ENCODE assay signal across 14 cellular contexts in genomic region chr12:70196732-70197361, GRCh38. TPM values are rescaled to one million over a fixed set of nuclear protein-coding genes. Genes with fewer than 3 reads are reported as not detected.
DNase-seq lines count a peak whose midpoint lies in the region; ATAC-seq, FAIRE-seq and TF ChIP-seq lines count a peak whose summit lies in the region.
"Had no signal": no experiment of that assay in that cellular context is flagged by ENCODE, and none has a peak within 500 bp of the region (broad histone marks: within the 10 kb centered on the region; RNA-seq: fewer than 3 reads in every experiment).

No MANE protein-coding gene starts in this region.

- WGBS in SK-N-SH (ENCODE audit: low lambda C conversion rate): 84% methylated on average over 2 of the region's 2 CpGs

- peaks cover 0 to 14% of the 10 kb centered on the region in 2 experiments; a peak in 1 of 4 replicates for H3K4me1 ChIP-seq in SK-N-SH (ENCODE audit: control insufficient read depth in 1 of 2, insufficient read depth in 2 of 2, low read depth in 1 of 2, low read length in 1 of 2)
- H3K4me1 ChIP-seq: pancreas had no signal

- peak; percentile 2 for DNase-seq in SK-N-SH
- DNase-seq in astrocyte of the spinal cord (ENCODE audit: low read depth, low spot score): peak; percentile 12
- DNase-seq in NCI-H2081 (lab: John Stamatoyannopoulos, UW): no peak
- DNase-seq in RWPE1 (ENCODE audit: low spot score): no peak
- no peak for DNase-seq in natural killer cell
- DNase-seq: 8988T; activated CD4-positive, alpha-beta memory T cell treated with anti-CD3 and anti-CD28 coated beads, Interleukin-2, amount 10 ng/mL, durations not matched to agents 7 days and 5 days; cortex of kidney; pancreas; stimulated activated CD4-positive, alpha-beta T cell treated with anti-CD3 and anti-CD28 coated beads, Interleukin-2, amount 100 ng/mL, for 48 hours; stimulated activated naive CD8-positive, alpha-beta T cell treated with anti-CD3 and anti-CD28 coated beads, Interleukin-15, amount 100 ng/mL, for 72 hours had no signal

- ATAC-seq in SK-N-SH treated with all-trans-retinoic acid at 6 μM for 48 hours: no peak
- ATAC-seq in GM18498 (IDR thresholded peaks at IDR 0.05; ENCODE audit: unreplicated experiment): no peak
- no peak for ATAC-seq in natural killer cell
- ATAC-seq: stimulated activated naive CD8-positive, alpha-beta T cell treated with anti-CD3 and anti-CD28 coated beads, Interleukin-15, amount 100 ng/mL, for 72 hours had no signal

- H3K36me3 ChIP-seq in SK-N-SH (replicated peaks in 1 of 2; ENCODE audit: control insufficient read depth in 1 of 2, insufficient read depth in 2 of 2, low read length in 1 of 2): no peaks in the 10 kb centered on the region
- H3K36me3 ChIP-seq: pancreas had no signal

- no peak overlapping the region for H3K4me3 Mint-ChIP-seq in natural killer cell
- H3K4me3 Mint-ChIP-seq: activated CD4-positive, alpha-beta memory T cell treated with anti-CD3 and anti-CD28 coated beads, Interleukin-2, amount 10 ng/mL, durations not matched to agents 7 days and 5 days; stimulated activated naive CD8-positive, alpha-beta T cell treated with anti-CD3 and anti-CD28 coated beads, Interleukin-15, amount 100 ng/mL, for 72 hours had no signal

- no peaks in the 10 kb centered on the region for H3F3A ChIP-seq in SK-N-SH (replicated peaks; ENCODE audit: insufficient read depth)

- no peaks in the 10 kb centered on the region for H3K27me3 ChIP-seq in SK-N-SH (ENCODE audit: insufficient read depth)
- H3K27me3 ChIP-seq: pancreas had no signal

- peak; percentile 36 for FAIRE-seq in islet of Langerhans (lab: Jason Lieb, UNC)
- FAIRE-seq: pancreas had no signal

- no peaks in the 10 kb centered on the region for H3K36me3 Mint-ChIP-seq in natural killer cell

- no peak for TF ChIP-seq EP300 in SK-N-SH (IDR thresholded peaks at IDR 0.05; ENCODE audit: borderline replicate concordance in 1 of 2, low read depth in 1 of 2, low read length in 1 of 2)

- intact Hi-C loops in natural killer cell (cut with micrococcal nuclease): no loop called here

- no peaks in the 10 kb centered on the region for H3K9me3 Mint-ChIP-seq in natural killer cell
- H3K9me3 Mint-ChIP-seq: activated CD4-positive, alpha-beta memory T cell treated with anti-CD3 and anti-CD28 coated beads, Interleukin-2, amount 10 ng/mL, durations not matched to agents 7 days and 5 days; stimulated activated naive CD8-positive, alpha-beta T cell treated with anti-CD3 and anti-CD28 coated beads, Interleukin-15, amount 100 ng/mL, for 72 hours had no signal

- TF ChIP-seq CTCF in SK-N-SH (IDR thresholded peaks at IDR 0.05) (no peak), astrocyte of the spinal cord (IDR thresholded peaks at IDR 0.05; ENCODE audit: low read depth, low read length) (no peak), RWPE1 (conservative IDR thresholded peaks at IDR 0.05; ENCODE audit: low read depth) (no peak), natural killer cell (IDR thresholded peaks at IDR 0.05) (no peak)

- TF ChIP-seq RAD21 in SK-N-SH (IDR thresholded peaks at IDR 0.05; ENCODE audit: low read length): no peak

- peaks cover 0 to 5% of the 10 kb centered on the region in 2 donors for H3K4me1 Mint-ChIP-seq in natural killer cell
- H3K4me1 Mint-ChIP-seq: stimulated activated naive CD8-positive, alpha-beta T cell treated with anti-CD3 and anti-CD28 coated beads, Interleukin-15, amount 100 ng/mL, for 72 hours had no signal

- H3K4me3 ChIP-seq in SK-N-SH (ENCODE audit: low read depth in 2 of 2, low read length in 1 of 2) (no peak overlapping the region), astrocyte of the spinal cord (ENCODE audit: low read depth, low read length) (no peak overlapping the region)
- H3K4me3 ChIP-seq: pancreas had no signal

- no peaks in the 10 kb centered on the region for H3K9me3 ChIP-seq in SK-N-SH
- H3K9me3 ChIP-seq: pancreas had no signal

- H3K27me3 Mint-ChIP-seq in natural killer cell (ENCODE audit: low read depth in 2 of 2): peaks cover 0 to 4% of the 10 kb centered on the region in 2 donors
- H3K27me3 Mint-ChIP-seq: stimulated activated naive CD8-positive, alpha-beta T cell treated with anti-CD3 and anti-CD28 coated beads, Interleukin-15, amount 100 ng/mL, for 72 hours had no signal

- no peaks in the 10 kb centered on the region for H3K79me2 ChIP-seq in SK-N-SH (ENCODE audit: insufficient read depth)

- H2AFZ ChIP-seq in SK-N-SH (ENCODE audit: low read depth): no peak overlapping the region

- H4K20me1 ChIP-seq in SK-N-SH (ENCODE audit: insufficient read depth): no peaks in the 10 kb centered on the region

- H3K27ac Mint-ChIP-seq in natural killer cell: no peak overlapping the region
- H3K27ac Mint-ChIP-seq: activated CD4-positive, alpha-beta memory T cell treated with anti-CD3 and anti-CD28 coated beads, Interleukin-2, amount 10 ng/mL, durations not matched to agents 7 days and 5 days had no signal

- POLR2A ChIA-PET in SK-N-SH (lab: Yijun Ruan, JAX): no interaction called here
- POLR2A ChIA-PET in RWPE1 (lab: Yijun Ruan, JAX; ENCODE audit: low non-redundant PET): no interaction called here

- no peak overlapping the region for H3K9ac ChIP-seq in SK-N-SH

- no peaks in the 10 kb centered on the region for H3K9me2 ChIP-seq in SK-N-SH

- CTCF ChIA-PET in SK-N-SH (lab: Yijun Ruan, JAX) (interaction anchor here (0.5 kb wide), 1 partner anchor 29 kb away, joined by 3 read pairs; no protein-coding TSS in a partner anchor), RWPE1 (lab: Yijun Ruan, JAX) (no interaction called here)

- H3K27ac ChIP-seq in SK-N-SH (ENCODE audit: low read depth in 2 of 2, low read length in 1 of 2) (no peak overlapping the region), RWPE1 (no peak overlapping the region)
- H3K27ac ChIP-seq: pancreas had no signal

- in situ Hi-C loops in astrocyte of the spinal cord (cut with HindIII; ENCODE audit: low sequenced_read_pairs): no loop called here

- H3K4me2 ChIP-seq in SK-N-SH: no peak overlapping the region

TF ChIP-seq in SK-N-SH, 30 proteins besides CTCF, POLR2A, EP300 and RAD21 (continues in another document):
- TF ChIP-seq MEF2A (IDR thresholded peaks at IDR 0.05; ENCODE audit: borderline replicate concordance, low read depth) (no peak), NRF1 (IDR thresholded peaks at IDR 0.05; ENCODE audit: low read depth, low read length) (no peak), MAX (IDR thresholded peaks at IDR 0.05; ENCODE audit: low read depth) (no peak), USF1 (IDR thresholded peaks at IDR 0.05; ENCODE audit: borderline replicate concordance, low read depth) (no peak), CHD2 (IDR thresholded peaks at IDR 0.05; ENCODE audit: low read length, partially characterized antibody) (no peak), EZH2phosphoT487 (IDR thresholded peaks at IDR 0.05; ENCODE audit: borderline replicate concordance, low read depth) (no peak), TCF12 (IDR thresholded peaks at IDR 0.05) (no peak)

TF ChIP-seq in SK-N-SH treated with all-trans-retinoic acid at 6 μM for 48 hours, 23 proteins besides CTCF, POLR2A, EP300 and RAD21:
- no peak for TF ChIP-seq CSDC2 (CRISPR knock-in tag; IDR thresholded peaks at IDR 0.05)
- no peak for TF ChIP-seq BACH2 (CRISPR knock-in tag; IDR thresholded peaks at IDR 0.05; ENCODE audit: borderline replicate concordance)

RNA-seq across cellular contexts. Expression of gene CNOT2, which starts 46.4 kb away (rescaled TPM):
- 45.3 and 51.5 TPM in 2 replicates for polyA plus RNA-seq in SK-N-SH (2012; rRNA removed)
- polyA plus RNA-seq in SK-N-SH (2012; cell fraction: cytosol; rRNA removed): 53.9 and 56.0 TPM in 2 replicates
- polyA plus RNA-seq in SK-N-SH (2012; cell fraction: nucleus; rRNA removed): 30.0 and 64.4 TPM in 2 replicates
- 100 to 1,000 TPM; 160 to 178 (median 173) TPM for total RNA-seq in natural killer cell

Comparison
In these comparisons a context has a peak if more than half of its experiments do, and no peak if none do; other contexts are left out.
1. DNase-seq: peak in SK-N-SH (single experiment) and astrocyte of the spinal cord (single experiment); none in NCI-H2081 (0 of 2), RWPE1 (single experiment) and natural killer cell (single experiment).